ENCODE assay signal across 18 cellular contexts in genomic region chr5:103669615-103670014, GRCh38.
A peak's percentile ranks its signal among the peaks of the same experiment; 100 is the strongest.
DNase-seq lines count a peak whose midpoint lies in the region; ATAC-seq, FAIRE-seq and TF ChIP-seq lines count a peak whose summit lies in the region.
"Had no signal": no experiment of that assay in that cellular context is flagged by ENCODE, and none has a peak within 500 bp of the region (broad histone marks: within the 10 kb centered on the region; RNA-seq: fewer than 3 reads in every experiment).

No MANE protein-coding gene starts in this region.

- no peaks in the 10 kb centered on the region for H3K4me1 ChIP-seq in upper lobe of right lung
- H3K4me1 ChIP-seq: testis had no signal

- H3K27me3 ChIP-seq in upper lobe of right lung = no peaks in the 10 kb centered on the region
- H3K27me3 ChIP-seq: testis had no signal

- no peak for FAIRE-seq in H54 (lab: Jason Lieb, UNC)
- FAIRE-seq: GM12892, RCC 7860, small intestine had no signal

- no peaks in the 10 kb centered on the region for H3K9me3 ChIP-seq in upper lobe of right lung
- H3K9me3 ChIP-seq: testis had no signal

- DNase-seq in DMS53 treated with DMSO at 0.1 percent for 48 hours (lab: John Stamatoyannopoulos, UW; ENCODE audit: unreplicated experiment) (peak; percentile 95), NCI-H1417 treated with DMSO at 0.1 percent for 48 hours (lab: John Stamatoyannopoulos, UW) (peak; percentile 36), NCI-H345 (lab: John Stamatoyannopoulos, UW) (peak; percentile 89), SHP77 treated with DMSO at 0.1 percent for 48 hours (lab: John Stamatoyannopoulos, UW) (peak; percentile 99), upper lobe of right lung (no peak), H54 (ENCODE audit: insufficient read length, low spot score) (no peak)
- DNase-seq: activated CD4-positive, alpha-beta T cell treated with anti-CD3 and anti-CD28 coated beads, Interleukin-2, amount 10 ng/mL, durations not matched to agents 24 days and 14 days; anterior cingulate cortex; GOT3; nucleus accumbens; small intestine; stimulated activated naive B cell treated with anti-CD40 and anti-IgM and Interleukin-4, amounts not matched to agents 10 μg/mL and 1 μg/mL and 100 μg/mL, for 72 hours; T-helper 17 cell; testis had no signal

- intact Hi-C loops in upper lobe of right lung (cut with DNase I) = no loop called here

- no peak overlapping the region for H3K27ac ChIP-seq in upper lobe of right lung
- H3K27ac ChIP-seq: testis had no signal

- H3K36me3 ChIP-seq in upper lobe of right lung = no peaks in the 10 kb centered on the region

- ATAC-seq in GM19395 (IDR thresholded peaks at IDR 0.05; ENCODE audit: unreplicated experiment) = no peak
- no peak for ATAC-seq in upper lobe of right lung
- no peak for ATAC-seq in activated CD4-positive, CD25-positive, alpha-beta regulatory T cell treated with anti-CD3 and anti-CD28 coated beads, Interleukin-2, amount 50 U/mL, for 24 hours
- ATAC-seq: stimulated activated naive B cell treated with anti-CD40 and anti-IgM and Interleukin-4, amounts not matched to agents 10 μg/mL and 1 μg/mL and 100 μg/mL, for 72 hours; T-helper 17 cell had no signal

- TF ChIP-seq POLR2A in H54 (IDR thresholded peaks at IDR 0.05; ENCODE audit: low read depth, low read length) = no peak

- no peak overlapping the region for H3K4me3 ChIP-seq in upper lobe of right lung
- H3K4me3 ChIP-seq: testis had no signal

- TF ChIP-seq CTCF in upper lobe of right lung (IDR thresholded peaks at IDR 0.05) = no peak

Comparison
In these comparisons a context has a peak if more than half of its experiments do, and no peak if none do; other contexts are left out.
1. DNase-seq: peak in DMS53 treated with DMSO at 0.1 percent for 48 hours (single experiment), NCI-H1417 treated with DMSO at 0.1 percent for 48 hours (single experiment), NCI-H345 (single experiment) and SHP77 treated with DMSO at 0.1 percent for 48 hours (single experiment); none in upper lobe of right lung (single experiment) and H54 (single experiment).